Comparison of ENCODE assay signal across 1 cellular context in the genomic region with DNA sequence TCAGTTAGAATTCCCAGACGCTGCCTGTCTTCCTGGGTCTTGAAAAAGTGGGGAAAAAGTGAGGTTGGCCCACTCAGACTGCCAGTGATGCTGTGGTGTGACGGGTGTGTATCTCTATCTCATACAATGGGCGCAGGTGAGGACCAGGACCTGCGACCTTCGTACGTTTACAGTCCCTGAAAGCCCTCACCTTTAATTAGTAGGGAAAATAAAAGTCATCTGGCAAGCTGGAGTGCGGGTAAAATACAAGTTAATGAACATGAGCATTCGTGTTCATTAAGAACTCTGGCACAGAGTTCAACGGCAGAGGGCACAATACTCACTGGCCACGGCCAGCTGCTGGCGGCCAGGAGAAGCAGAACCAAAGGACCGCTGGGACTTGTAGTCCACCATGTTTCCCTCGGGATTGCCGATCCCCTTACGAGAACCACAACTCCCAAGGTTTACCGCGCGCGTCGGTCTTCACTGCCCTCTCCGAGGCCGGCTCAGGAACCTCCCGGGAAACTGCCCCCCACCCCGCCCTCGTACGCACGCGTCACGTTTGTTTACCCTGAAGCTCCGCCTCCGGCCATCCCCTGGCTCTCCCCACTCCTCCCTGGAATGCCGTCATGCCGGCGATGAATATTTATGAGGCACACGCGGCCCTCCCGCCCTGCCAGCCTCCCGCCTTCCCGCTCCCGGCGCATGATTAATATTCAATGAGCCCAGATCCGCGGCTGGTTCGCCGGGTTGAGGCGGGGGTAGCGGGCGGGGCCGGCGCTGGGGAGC.
TF ChIP-seq lines count a peak whose summit lies in the region.

No MANE protein-coding gene starts in this region.

TF ChIP-seq in SK-N-SH, 30 proteins besides CTCF, POLR2A, EP300 and RAD21 (continued from another document):
- TF ChIP-seq SIN3A (IDR thresholded peaks at IDR 0.05; ENCODE audit: borderline replicate concordance, low read depth, low read length), result peak; percentile 41; the same call in 1 of the 2 replicates
- TF ChIP-seq RXRA (IDR thresholded peaks at IDR 0.05; ENCODE audit: borderline replicate concordance, low read depth), result no peak
- TF ChIP-seq FOXM1 (IDR thresholded peaks at IDR 0.05; ENCODE audit: low read depth), result no peak
- 0 out of 2 replicates have a peak, but pooled peaks have one; percentile 22 for TF ChIP-seq GABPA (IDR thresholded peaks at IDR 0.05; ENCODE audit: low read depth)
- peak; percentile 44; the same call in 1 of the 2 replicates for TF ChIP-seq NFIC (IDR thresholded peaks at IDR 0.05; ENCODE audit: borderline replicate concordance)
- TF ChIP-seq, protein P1, sequence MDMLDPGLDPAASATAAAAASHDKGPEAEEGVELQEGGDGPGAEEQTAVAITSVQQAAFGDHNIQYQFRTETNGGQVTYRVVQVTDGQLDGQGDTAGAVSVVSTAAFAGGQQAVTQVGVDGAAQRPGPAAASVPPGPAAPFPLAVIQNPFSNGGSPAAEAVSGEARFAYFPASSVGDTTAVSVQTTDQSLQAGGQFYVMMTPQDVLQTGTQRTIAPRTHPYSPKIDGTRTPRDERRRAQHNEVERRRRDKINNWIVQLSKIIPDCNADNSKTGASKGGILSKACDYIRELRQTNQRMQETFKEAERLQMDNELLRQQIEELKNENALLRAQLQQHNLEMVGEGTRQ (IDR thresholded peaks at IDR 0.05; ENCODE audit: borderline replicate concordance, low read depth, low read length), result no peak
